ENCODE assay signal across 7 cellular contexts in genomic region chr7:155386608-155387007, GRCh38.
"Had no signal": no experiment of that assay in that cellular context is flagged by ENCODE, and none has a peak within 500 bp of the region (broad histone marks: within the 10 kb centered on the region; RNA-seq: fewer than 3 reads in every experiment).

No MANE protein-coding gene starts in this region.

- H3K4me1 ChIP-seq: HAP-1 had no signal

- H3K9me3 ChIP-seq: HAP-1 had no signal

- H3K4me3 Mint-ChIP-seq: IgD-negative memory B cell had no signal

- H3K36me3 ChIP-seq: HAP-1 had no signal

- H3K36me3 Mint-ChIP-seq: IgD-negative memory B cell had no signal

- H3K27ac Mint-ChIP-seq: IgD-negative memory B cell had no signal

- H3K27ac ChIP-seq: GM23248, HL-60 had no signal

- H3K4me3 ChIP-seq: GM23248, HAP-1 had no signal

- DNase-seq: GM23248, GOT3, H7, KG1 had no signal

- H3K9me3 Mint-ChIP-seq: IgD-negative memory B cell had no signal
